1 cellular context compared by ENCODE assay signal in genomic region chr2:191013876-191014652, GRCh38.
A peak's percentile ranks its signal among the peaks of the same experiment; 100 is the strongest.
TF ChIP-seq lines count a peak whose summit lies in the region.

Gene STAT1, minus strand, starts transcription at chr2:191014171. Its CDS starts 4,168 bp downstream, at chr2:191010003.

TF ChIP-seq in HepG2, 621 proteins besides CTCF, POLR2A, EP300 and RAD21 (continued from another document and continues in another):
- TF ChIP-seq ZBTB46 (CRISPR knock-in tag; IDR thresholded peaks at IDR 0.05; ENCODE audit: borderline replicate concordance) (peak; percentile 97), ZNF703 (CRISPR knock-in tag; IDR thresholded peaks at IDR 0.05; ENCODE audit: borderline replicate concordance) (peak; percentile 91; the same call in 1 of the 2 replicates), KLF16 (CRISPR knock-in tag; IDR thresholded peaks at IDR 0.05) (peak; percentile 62 to 100; a peak in 3 of 4 replicates), HNF4G (IDR thresholded peaks at IDR 0.05; ENCODE audit: borderline replicate concordance, low read depth, low read length) (peak; percentile 42; the same call in 1 of the 2 replicates), HNF4G (CRISPR knock-in tag; IDR thresholded peaks at IDR 0.05; ENCODE audit: borderline replicate concordance, low read depth) (peak; percentile 85), RBAK (CRISPR knock-in tag; IDR thresholded peaks at IDR 0.05) (no peak), RAD51 (IDR thresholded peaks at IDR 0.05; ENCODE audit: borderline replicate concordance) (no peak), ZNF446 (CRISPR knock-in tag; IDR thresholded peaks at IDR 0.05) (no peak; the same call in none of the 2 replicates), ARNT2 (CRISPR knock-in tag; IDR thresholded peaks at IDR 0.05; ENCODE audit: low read depth) (peak; percentile 97), DDIT3 (CRISPR knock-in tag; IDR thresholded peaks at IDR 0.05) (no peak; the same call in 1 of the 2 replicates), TARDBP (CRISPR knock-in tag; IDR thresholded peaks at IDR 0.05) (peak; percentile 98), TBP (CRISPR knock-in tag; IDR thresholded peaks at IDR 0.05) (no peak), SRSF4 (IDR thresholded peaks at IDR 0.05; ENCODE audit: low read depth, low read length, poor library complexity, severe bottlenecking) (no peak), CENPX (CRISPR knock-in tag; IDR thresholded peaks at IDR 0.05) (no peak), ZNF646 (CRISPR knock-in tag; IDR thresholded peaks at IDR 0.05) (no peak), ZNF275 (CRISPR knock-in tag; IDR thresholded peaks at IDR 0.05; ENCODE audit: borderline replicate concordance) (peak; percentile 88; the same call in 1 of the 2 replicates), SAP130 (CRISPR knock-in tag; IDR thresholded peaks at IDR 0.05; ENCODE audit: low read depth) (peak; percentile 100), RORA (CRISPR knock-in tag; IDR thresholded peaks at IDR 0.05) (no peak; the same call in 1 of the 2 replicates), ZNF121 (CRISPR knock-in tag; IDR thresholded peaks at IDR 0.05) (peak; percentile 90), ZNF766 (CRISPR knock-in tag; IDR thresholded peaks at IDR 0.05; ENCODE audit: borderline replicate concordance) (no peak), ZMYM4 (CRISPR knock-in tag; IDR thresholded peaks at IDR 0.05) (peak; percentile 99), HIVEP1 (CRISPR knock-in tag; IDR thresholded peaks at IDR 0.05) (peak; percentile 99), ZNF180 (CRISPR knock-in tag; IDR thresholded peaks at IDR 0.05; ENCODE audit: borderline replicate concordance, low read depth) (no peak), NRL (CRISPR knock-in tag; IDR thresholded peaks at IDR 0.05; ENCODE audit: borderline replicate concordance) (peak; percentile 96), NR2F6 (IDR thresholded peaks at IDR 0.05) (0 out of 2 replicates have a peak, but pooled peaks have one; percentile 12), NR2F6 (CRISPR knock-in tag; IDR thresholded peaks at IDR 0.05) (peak; percentile 59; the same call in 1 of the 2 replicates), ZNF614 (CRISPR knock-in tag; IDR thresholded peaks at IDR 0.05; ENCODE audit: borderline replicate concordance) (peak; percentile 98), ZNF292 (CRISPR knock-in tag; IDR thresholded peaks at IDR 0.05; ENCODE audit: borderline replicate concordance, low read depth) (peak; percentile 70; the same call in 1 of the 2 replicates), HMG20B (CRISPR knock-in tag; conservative IDR thresholded peaks at IDR 0.05) (peak; percentile 91), ZNF383 (CRISPR knock-in tag; IDR thresholded peaks at IDR 0.05; ENCODE audit: borderline replicate concordance) (peak; percentile 29; the same call in 1 of the 2 replicates), ZSCAN9 (CRISPR knock-in tag; IDR thresholded peaks at IDR 0.05; ENCODE audit: borderline replicate concordance) (peak; percentile 98), ZNF790 (CRISPR knock-in tag; IDR thresholded peaks at IDR 0.05; ENCODE audit: borderline replicate concordance) (peak; percentile 75; the same call in 1 of the 2 replicates), ZNF224 (CRISPR knock-in tag; IDR thresholded peaks at IDR 0.05) (peak; percentile 31; the same call in 1 of the 2 replicates), KAT8 (CRISPR knock-in tag; IDR thresholded peaks at IDR 0.05) (peak; percentile 98), FOXM1 (CRISPR knock-in tag; IDR thresholded peaks at IDR 0.05) (no peak; the same call in 1 of the 2 replicates), ZNF230 (CRISPR knock-in tag; IDR thresholded peaks at IDR 0.05) (peak; percentile 93; the same call in 1 of the 2 replicates)
- TF ChIP-seq, protein P1, sequence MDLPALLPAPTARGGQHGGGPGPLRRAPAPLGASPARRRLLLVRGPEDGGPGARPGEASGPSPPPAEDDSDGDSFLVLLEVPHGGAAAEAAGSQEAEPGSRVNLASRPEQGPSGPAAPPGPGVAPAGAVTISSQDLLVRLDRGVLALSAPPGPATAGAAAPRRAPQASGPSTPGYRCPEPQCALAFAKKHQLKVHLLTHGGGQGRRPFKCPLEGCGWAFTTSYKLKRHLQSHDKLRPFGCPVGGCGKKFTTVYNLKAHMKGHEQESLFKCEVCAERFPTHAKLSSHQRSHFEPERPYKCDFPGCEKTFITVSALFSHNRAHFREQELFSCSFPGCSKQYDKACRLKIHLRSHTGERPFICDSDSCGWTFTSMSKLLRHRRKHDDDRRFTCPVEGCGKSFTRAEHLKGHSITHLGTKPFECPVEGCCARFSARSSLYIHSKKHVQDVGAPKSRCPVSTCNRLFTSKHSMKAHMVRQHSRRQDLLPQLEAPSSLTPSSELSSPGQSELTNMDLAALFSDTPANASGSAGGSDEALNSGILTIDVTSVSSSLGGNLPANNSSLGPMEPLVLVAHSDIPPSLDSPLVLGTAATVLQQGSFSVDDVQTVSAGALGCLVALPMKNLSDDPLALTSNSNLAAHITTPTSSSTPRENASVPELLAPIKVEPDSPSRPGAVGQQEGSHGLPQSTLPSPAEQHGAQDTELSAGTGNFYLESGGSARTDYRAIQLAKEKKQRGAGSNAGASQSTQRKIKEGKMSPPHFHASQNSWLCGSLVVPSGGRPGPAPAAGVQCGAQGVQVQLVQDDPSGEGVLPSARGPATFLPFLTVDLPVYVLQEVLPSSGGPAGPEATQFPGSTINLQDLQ (CRISPR knock-in tag; IDR thresholded peaks at IDR 0.05): no peak; the same call in 1 of the 2 replicates
- TF ChIP-seq, protein P2, sequence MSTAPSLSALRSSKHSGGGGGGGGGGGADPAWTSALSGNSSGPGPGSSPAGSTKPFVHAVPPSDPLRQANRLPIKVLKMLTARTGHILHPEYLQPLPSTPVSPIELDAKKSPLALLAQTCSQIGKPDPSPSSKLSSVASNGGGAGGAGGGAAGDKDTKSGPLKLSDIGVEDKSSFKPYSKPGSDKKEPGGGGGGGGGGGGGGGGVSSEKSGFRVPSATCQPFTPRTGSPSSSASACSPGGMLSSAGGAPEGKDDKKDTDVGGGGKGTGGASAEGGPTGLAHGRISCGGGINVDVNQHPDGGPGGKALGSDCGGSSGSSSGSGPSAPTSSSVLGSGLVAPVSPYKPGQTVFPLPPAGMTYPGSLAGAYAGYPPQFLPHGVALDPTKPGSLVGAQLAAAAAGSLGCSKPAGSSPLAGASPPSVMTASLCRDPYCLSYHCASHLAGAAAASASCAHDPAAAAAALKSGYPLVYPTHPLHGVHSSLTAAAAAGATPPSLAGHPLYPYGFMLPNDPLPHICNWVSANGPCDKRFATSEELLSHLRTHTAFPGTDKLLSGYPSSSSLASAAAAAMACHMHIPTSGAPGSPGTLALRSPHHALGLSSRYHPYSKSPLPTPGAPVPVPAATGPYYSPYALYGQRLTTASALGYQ (CRISPR knock-in tag; IDR thresholded peaks at IDR 0.05): peak; percentile 68; the same call in 1 of the 2 replicates
- TF ChIP-seq, protein P3, sequence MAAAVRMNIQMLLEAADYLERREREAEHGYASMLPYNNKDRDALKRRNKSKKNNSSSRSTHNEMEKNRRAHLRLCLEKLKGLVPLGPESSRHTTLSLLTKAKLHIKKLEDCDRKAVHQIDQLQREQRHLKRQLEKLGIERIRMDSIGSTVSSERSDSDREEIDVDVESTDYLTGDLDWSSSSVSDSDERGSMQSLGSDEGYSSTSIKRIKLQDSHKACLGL (CRISPR knock-in tag; IDR thresholded peaks at IDR 0.05): peak; percentile 91
- TF ChIP-seq, protein P4, sequence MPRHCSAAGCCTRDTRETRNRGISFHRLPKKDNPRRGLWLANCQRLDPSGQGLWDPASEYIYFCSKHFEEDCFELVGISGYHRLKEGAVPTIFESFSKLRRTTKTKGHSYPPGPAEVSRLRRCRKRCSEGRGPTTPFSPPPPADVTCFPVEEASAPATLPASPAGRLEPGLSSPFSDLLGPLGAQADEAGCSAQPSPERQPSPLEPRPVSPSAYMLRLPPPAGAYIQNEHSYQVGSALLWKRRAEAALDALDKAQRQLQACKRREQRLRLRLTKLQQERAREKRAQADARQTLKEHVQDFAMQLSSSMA (CRISPR knock-in tag; IDR thresholded peaks at IDR 0.05): no peak
- TF ChIP-seq, protein P5, sequence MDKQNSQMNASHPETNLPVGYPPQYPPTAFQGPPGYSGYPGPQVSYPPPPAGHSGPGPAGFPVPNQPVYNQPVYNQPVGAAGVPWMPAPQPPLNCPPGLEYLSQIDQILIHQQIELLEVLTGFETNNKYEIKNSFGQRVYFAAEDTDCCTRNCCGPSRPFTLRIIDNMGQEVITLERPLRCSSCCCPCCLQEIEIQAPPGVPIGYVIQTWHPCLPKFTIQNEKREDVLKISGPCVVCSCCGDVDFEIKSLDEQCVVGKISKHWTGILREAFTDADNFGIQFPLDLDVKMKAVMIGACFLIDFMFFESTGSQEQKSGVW (CRISPR knock-in tag; IDR thresholded peaks at IDR 0.05; ENCODE audit: borderline replicate concordance): 0 out of 2 replicates have a peak, but pooled peaks have one; percentile 38
- TF ChIP-seq, protein P6, sequence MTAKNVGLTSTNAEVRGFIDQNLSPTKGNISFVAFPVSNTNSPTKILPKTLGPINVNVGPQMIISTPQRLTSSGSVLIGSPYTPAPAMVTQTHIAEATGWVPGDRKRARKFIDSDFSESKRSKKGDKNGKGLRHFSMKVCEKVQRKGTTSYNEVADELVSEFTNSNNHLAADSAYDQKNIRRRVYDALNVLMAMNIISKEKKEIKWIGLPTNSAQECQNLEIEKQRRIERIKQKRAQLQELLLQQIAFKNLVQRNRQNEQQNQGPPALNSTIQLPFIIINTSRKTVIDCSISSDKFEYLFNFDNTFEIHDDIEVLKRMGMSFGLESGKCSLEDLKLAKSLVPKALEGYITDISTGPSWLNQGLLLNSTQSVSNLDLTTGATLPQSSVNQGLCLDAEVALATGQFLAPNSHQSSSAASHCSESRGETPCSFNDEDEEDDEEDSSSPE (CRISPR knock-in tag; IDR thresholded peaks at IDR 0.05): peak; percentile 98
- TF ChIP-seq, protein P7, sequence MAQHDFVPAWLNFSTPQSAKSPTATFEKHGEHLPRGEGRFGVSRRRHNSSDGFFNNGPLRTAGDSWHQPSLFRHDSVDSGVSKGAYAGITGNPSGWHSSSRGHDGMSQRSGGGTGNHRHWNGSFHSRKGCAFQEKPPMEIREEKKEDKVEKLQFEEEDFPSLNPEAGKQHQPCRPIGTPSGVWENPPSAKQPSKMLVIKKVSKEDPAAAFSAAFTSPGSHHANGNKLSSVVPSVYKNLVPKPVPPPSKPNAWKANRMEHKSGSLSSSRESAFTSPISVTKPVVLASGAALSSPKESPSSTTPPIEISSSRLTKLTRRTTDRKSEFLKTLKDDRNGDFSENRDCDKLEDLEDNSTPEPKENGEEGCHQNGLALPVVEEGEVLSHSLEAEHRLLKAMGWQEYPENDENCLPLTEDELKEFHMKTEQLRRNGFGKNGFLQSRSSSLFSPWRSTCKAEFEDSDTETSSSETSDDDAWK (CRISPR knock-in tag; IDR thresholded peaks at IDR 0.05): no peak
